In genomic region chr2:113894156-113894743, GRCh38 we compare ENCODE assay signal across 8 cellular contexts. TPM values are rescaled to one million over a fixed set of nuclear protein-coding genes. Genes with fewer than 3 reads are reported as not detected.
DNase-seq lines count a peak whose midpoint lies in the region; ATAC-seq and TF ChIP-seq lines count a peak whose summit lies in the region.

No MANE protein-coding gene starts in this region.

- no peaks in the 10 kb centered on the region for H3K27me3 ChIP-seq in HUES48 (ENCODE audit: control insufficient read depth, insufficient read depth, low read length)
- no peaks in the 10 kb centered on the region for H3K27me3 ChIP-seq in lower lobe of right lung (ENCODE audit: low read depth)

- peak overlapping the region; percentile 89 for H3K4me3 Mint-ChIP-seq in activated naive CD8-positive, alpha-beta T cell treated with anti-CD3 and anti-CD28 coated beads, Interleukin-2, amount 10 ng/mL, durations not matched to agents 7 days and 5 days

- peaks cover 58% of the 10 kb centered on the region for H3K4me1 Mint-ChIP-seq in activated naive CD8-positive, alpha-beta T cell treated with anti-CD3 and anti-CD28 coated beads, Interleukin-2, amount 10 ng/mL, durations not matched to agents 7 days and 5 days

- H3K27ac Mint-ChIP-seq in activated naive CD8-positive, alpha-beta T cell treated with anti-CD3 and anti-CD28 coated beads, Interleukin-2, amount 10 ng/mL, durations not matched to agents 7 days and 5 days = peak overlapping the region; percentile 71

- no peaks in the 10 kb centered on the region for H3K9me3 Mint-ChIP-seq in activated naive CD8-positive, alpha-beta T cell treated with anti-CD3 and anti-CD28 coated beads, Interleukin-2, amount 10 ng/mL, durations not matched to agents 7 days and 5 days

- H3K27ac ChIP-seq in HUES48 (ENCODE audit: low read depth, low read length) = peak overlapping the region; percentile 45
- no peak overlapping the region for H3K27ac ChIP-seq in lower lobe of right lung

- H3K4me3 ChIP-seq in HUES48 (ENCODE audit: low read depth, low read length) = peak overlapping the region; percentile 11; the same call in 1 of the 2 replicates
- H3K4me3 ChIP-seq in lower lobe of right lung = peak overlapping the region; percentile 22

- no peaks in the 10 kb centered on the region for H3K9me3 ChIP-seq in HUES48 (ENCODE audit: control insufficient read depth, insufficient read depth, low read length)
- H3K9me3 ChIP-seq in lower lobe of right lung = no peaks in the 10 kb centered on the region

- DNase-seq in AML-193 (lab: John Stamatoyannopoulos, UW) (peak; percentile 96 to 97), lower lobe of right lung (no peak), activated gamma-delta T cell (lab: John Stamatoyannopoulos, UW) (no peak)
- DNase-seq in activated naive CD8-positive, alpha-beta T cell treated with anti-CD3 and anti-CD28 coated beads, Interleukin-2, amount 10 ng/mL, durations not matched to agents 7 days and 5 days = no peak

- peaks cover 40% of the 10 kb centered on the region for H3K36me3 Mint-ChIP-seq in activated naive CD8-positive, alpha-beta T cell treated with anti-CD3 and anti-CD28 coated beads, Interleukin-2, amount 10 ng/mL, durations not matched to agents 7 days and 5 days

- no peaks in the 10 kb centered on the region for H3K36me3 ChIP-seq in HUES48 (ENCODE audit: control insufficient read depth, insufficient read depth, low read length)
- H3K36me3 ChIP-seq in lower lobe of right lung = no peaks in the 10 kb centered on the region

- intact Hi-C loops in lower lobe of right lung (cut with DNase I) = no loop called here

- no peaks in the 10 kb centered on the region for H3K27me3 Mint-ChIP-seq in activated naive CD8-positive, alpha-beta T cell treated with anti-CD3 and anti-CD28 coated beads, Interleukin-2, amount 10 ng/mL, durations not matched to agents 7 days and 5 days

- POLR2A ChIA-PET in activated naive CD8-positive, alpha-beta T cell treated with anti-CD3 and anti-CD28 coated beads, Interleukin-2, amount 10 ng/mL, durations not matched to agents 7 days and 5 days (lab: Charles Lee) = interaction anchor here (0.7 to 5.9 kb wide), 2 partner anchors 138 to 250 kb away, joined by 3 to 38 read pairs; partner anchors contain the start of gene SLC35F5

- no peak for ATAC-seq in activated naive CD8-positive, alpha-beta T cell treated with anti-CD3 and anti-CD28 coated beads, Interleukin-2, amount 10 ng/mL, durations not matched to agents 7 days and 5 days (ENCODE audit: low read depth)
- ATAC-seq in lower lobe of right lung (peak; percentile 33 to 47), GM21737 (IDR thresholded peaks at IDR 0.05; ENCODE audit: unreplicated experiment) (no peak), HG02623 (IDR thresholded peaks at IDR 0.05; ENCODE audit: unreplicated experiment) (no peak), HG02763 (IDR thresholded peaks at IDR 0.05; ENCODE audit: unreplicated experiment) (no peak)

- no peak overlapping the region for H3K9ac ChIP-seq in HUES48 (ENCODE audit: low read depth, low read length)

- TF ChIP-seq CTCF in lower lobe of right lung (IDR thresholded peaks at IDR 0.05) = no peak

- H3K4me1 ChIP-seq in HUES48 (ENCODE audit: control insufficient read depth, insufficient read depth, low read length) (peaks cover 58% of the 10 kb centered on the region), lower lobe of right lung (peaks cover 80% of the 10 kb centered on the region)

RNA-seq across cellular contexts. Expression of gene ACTR3, which starts 4.4 kb away (rescaled TPM):
- 100 to 1,000 TPM; 408 to 414 TPM for total RNA-seq in activated naive CD8-positive, alpha-beta T cell treated with anti-CD3 and anti-CD28 coated beads, Interleukin-2, amount 10 ng/mL, durations not matched to agents 7 days and 5 days
- total RNA-seq in lower lobe of right lung = 269 TPM

Comparison
In these comparisons a context has a peak if more than half of its experiments do, and no peak if none do; other contexts are left out.
1. DNase-seq: peak in AML-193 (2 of 2); none in activated naive CD8-positive, alpha-beta T cell treated with anti-CD3 and anti-CD28 coated beads, Interleukin-2, amount 10 ng/mL, durations not matched to agents 7 days and 5 days (single experiment), lower lobe of right lung (single experiment) and activated gamma-delta T cell (single experiment).
2. ATAC-seq: peak in lower lobe of right lung (2 of 2); none in activated naive CD8-positive, alpha-beta T cell treated with anti-CD3 and anti-CD28 coated beads, Interleukin-2, amount 10 ng/mL, durations not matched to agents 7 days and 5 days (single experiment), GM21737 (single experiment), HG02623 (single experiment) and HG02763 (single experiment).